35 cellular contexts compared by ENCODE assay signal in the genomic region with DNA sequence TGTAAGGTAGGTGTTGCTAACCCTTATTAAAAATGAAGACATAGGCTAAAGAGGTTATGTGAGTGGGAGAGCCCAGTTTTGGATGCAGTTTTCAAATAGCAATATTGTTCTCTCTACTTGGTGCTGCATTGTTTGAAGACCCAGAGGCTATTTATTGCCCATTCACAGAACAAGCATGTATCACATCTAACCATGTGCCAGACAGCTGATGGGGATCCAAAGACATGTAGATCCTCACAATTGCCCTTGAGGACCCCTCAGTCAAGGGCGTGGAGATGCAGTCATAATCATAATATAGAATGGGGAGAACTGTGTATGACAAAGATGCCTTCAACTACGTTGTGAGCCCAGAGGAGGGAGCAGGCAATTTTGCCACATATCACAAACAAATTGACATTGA.
"Had no signal": no experiment of that assay in that cellular context is flagged by ENCODE, and none has a peak within 500 bp of the region (broad histone marks: within the 10 kb centered on the region; RNA-seq: fewer than 3 reads in every experiment).

No MANE protein-coding gene starts in this region.

- H3K4me3 ChIP-seq: Peyer's patch had no signal

- DNase-seq: activated CD4-positive, alpha-beta T cell treated with anti-CD3 and anti-CD28 coated beads for 1 hour; activated CD4-positive, alpha-beta T cell treated with anti-CD3 and anti-CD28 coated beads for 48 hours; activated CD4-positive, alpha-beta T cell treated with anti-CD3 and anti-CD28 coated beads, Interleukin-2, amount 50 U/mL, for 4 hours; activated CD4-positive, CD25-positive, alpha-beta regulatory T cell; activated CD8-positive, alpha-beta T cell treated with anti-CD3 and anti-CD28 coated beads for 36 hours; activated effector memory CD4-positive, alpha-beta T cell treated with anti-CD3 and anti-CD28 coated beads, Interleukin-2, amount 50 U/mL, for 16 hours; activated naive CD4-positive, alpha-beta T cell; activated naive CD4-positive, alpha-beta T cell treated with anti-CD3 and anti-CD28 coated beads, Interleukin-2, amount 50 U/mL, for 16 hours; activated naive CD8-positive, alpha-beta T cell treated with anti-CD3 and anti-CD28 coated beads for 36 hours; activated T-cell treated with anti-CD3 and anti-CD28 coated beads, Interleukin-2, amount 50 U/mL, for 1 hour; activated T-cell treated with anti-CD3 and anti-CD28 coated beads, Interleukin-2, amount 50 U/mL, for 72 hours; amniotic stem cell; aorta; brain microvascular endothelial cell; MM.1S; MV-4-11; NCI-H1092; NCI-H1436 treated with DMSO at 0.1 percent for 48 hours; NCI-H187 treated with DMSO at 0.1 percent for 48 hours; NCI-H2081; NCI-H2171; NCI-H510A; NCI-H526; NK-92 treated with Interleukin-12 subunit alpha and Interleukin-12 subunit beta, amount 100 ng/mL, for 24 hours; PC-3; Peyer's patch; RPMI8226; SHP77 treated with DMSO at 0.1 percent for 48 hours; SW 1271; T-helper 1 cell; T-helper 2 cell; T-helper 9 cell; WERI-Rb-1 had no signal

- H3K4me2 ChIP-seq: KMS-11 had no signal

- H3K27me3 ChIP-seq: brain microvascular endothelial cell, Peyer's patch had no signal

- H3K36me3 ChIP-seq: brain microvascular endothelial cell, Peyer's patch, WERI-Rb-1 had no signal

- H3K9ac ChIP-seq: KMS-11 had no signal

- H3K27ac ChIP-seq: brain microvascular endothelial cell, KMS-11, Peyer's patch, WERI-Rb-1 had no signal

- ATAC-seq: activated CD8-positive, alpha-beta T cell treated with anti-CD3 and anti-CD28 coated beads for 36 hours; activated T-cell treated with anti-CD3 and anti-CD28 coated beads, Interleukin-2, amount 50 U/mL, for 72 hours; activated T-helper 17 cell treated with anti-CD3 and anti-CD28 coated beads, Interleukin-2, amount 50 U/mL, for 72 hours; PC-3 had no signal

- H3K4me1 ChIP-seq: Peyer's patch had no signal

- H3K9me3 ChIP-seq: Peyer's patch had no signal
